In genomic region chr20:38889792-38890496, GRCh38 we compare ENCODE assay signal across 14 cellular contexts. TPM values are rescaled to one million over a fixed set of nuclear protein-coding genes. Genes with fewer than 3 reads are reported as not detected.
A peak's percentile ranks its signal among the peaks of the same experiment; 100 is the strongest.
DNase-seq lines count a peak whose midpoint lies in the region; ATAC-seq and TF ChIP-seq lines count a peak whose summit lies in the region.
"Had no signal": no experiment of that assay in that cellular context is flagged by ENCODE, and none has a peak within 500 bp of the region (broad histone marks: within the 10 kb centered on the region; RNA-seq: fewer than 3 reads in every experiment).

No MANE protein-coding gene starts in this region.

- H3K9me3 Mint-ChIP-seq in activated CD8-positive, alpha-beta memory T cell treated with anti-CD3 and anti-CD28 coated beads, Interleukin-2, amount 10 ng/mL, durations not matched to agents 7 days and 5 days (ENCODE audit: low read depth) = no peaks in the 10 kb centered on the region
- no peaks in the 10 kb centered on the region for H3K9me3 Mint-ChIP-seq in T-cell
- peaks cover 6% of the 10 kb centered on the region for H3K9me3 Mint-ChIP-seq in glutamatergic neuron (ENCODE audit: unreplicated experiment)
- peaks cover 7% of the 10 kb centered on the region for H3K9me3 Mint-ChIP-seq in stimulated activated memory B cell treated with anti-CD40 and anti-IgM and Interleukin-4, amounts not matched to agents 10 μg/mL and 1 μg/mL and 100 μg/mL, for 72 hours

- no peak for ATAC-seq in activated CD8-positive, alpha-beta memory T cell treated with anti-CD3 and anti-CD28 coated beads, Interleukin-2, amount 10 ng/mL, durations not matched to agents 7 days and 5 days
- ATAC-seq in T-cell (replicated peaks in 1 of 4) (no peak), GM21529 (IDR thresholded peaks at IDR 0.05; ENCODE audit: unreplicated experiment) (no peak), HG03469 (IDR thresholded peaks at IDR 0.05; ENCODE audit: unreplicated experiment) (no peak)
- no peak for ATAC-seq in stimulated activated memory B cell treated with anti-CD40 and anti-IgM and Interleukin-4, amounts not matched to agents 10 μg/mL and 1 μg/mL and 100 μg/mL, for 72 hours

- no peaks in the 10 kb centered on the region for H3K27me3 Mint-ChIP-seq in activated CD8-positive, alpha-beta memory T cell treated with anti-CD3 and anti-CD28 coated beads, Interleukin-2, amount 10 ng/mL, durations not matched to agents 7 days and 5 days
- H3K27me3 Mint-ChIP-seq in T-cell = no peaks in the 10 kb centered on the region
- H3K27me3 Mint-ChIP-seq in glutamatergic neuron (ENCODE audit: unreplicated experiment) = peaks cover 5% of the 10 kb centered on the region
- no peaks in the 10 kb centered on the region for H3K27me3 Mint-ChIP-seq in stimulated activated memory B cell treated with anti-CD40 and anti-IgM and Interleukin-4, amounts not matched to agents 10 μg/mL and 1 μg/mL and 100 μg/mL, for 72 hours

- TF ChIP-seq CTCF in glutamatergic neuron (IDR thresholded peaks at IDR 0.05; ENCODE audit: partially characterized antibody, unreplicated experiment) = no peak

- no peak for DNase-seq in activated CD8-positive, alpha-beta memory T cell treated with anti-CD3 and anti-CD28 coated beads, Interleukin-2, amount 10 ng/mL, durations not matched to agents 7 days and 5 days
- no peak for DNase-seq in activated CD8-positive, alpha-beta memory T cell treated with anti-CD3 and anti-CD28 coated beads for 24 hours
- no peak for DNase-seq in T-cell
- DNase-seq in glutamatergic neuron = no peak
- no peak for DNase-seq in DMS153 (lab: John Stamatoyannopoulos, UW)
- DNase-seq: activated CD4-positive, alpha-beta T cell treated with anti-CD3 and anti-CD28 coated beads for 4 hours; dermis blood vessel endothelial cell; DMS79; kidney; NCI-H748 treated with DMSO at 0.1 percent for 48 hours; stimulated activated CD4-positive, alpha-beta T cell treated with anti-CD3 and anti-CD28 coated beads, Interleukin-12 subunit alpha, Interleukin-12 subunit beta, amount 100 ng/mL, for 4 hours had no signal

- H3K4me1 Mint-ChIP-seq in activated CD8-positive, alpha-beta memory T cell treated with anti-CD3 and anti-CD28 coated beads, Interleukin-2, amount 10 ng/mL, durations not matched to agents 7 days and 5 days = peaks cover 67% of the 10 kb centered on the region
- peaks cover 35 to 48% (median 47%) of the 10 kb centered on the region in 3 donors for H3K4me1 Mint-ChIP-seq in T-cell
- H3K4me1 Mint-ChIP-seq in glutamatergic neuron (ENCODE audit: low read depth, unreplicated experiment) = peaks cover 15% of the 10 kb centered on the region
- peaks cover 80% of the 10 kb centered on the region for H3K4me1 Mint-ChIP-seq in stimulated activated memory B cell treated with anti-CD40 and anti-IgM and Interleukin-4, amounts not matched to agents 10 μg/mL and 1 μg/mL and 100 μg/mL, for 72 hours

- POLR2A ChIA-PET in T-cell (lab: Charles Lee) = no interaction called here

- H3K36me3 Mint-ChIP-seq in activated CD8-positive, alpha-beta memory T cell treated with anti-CD3 and anti-CD28 coated beads, Interleukin-2, amount 10 ng/mL, durations not matched to agents 7 days and 5 days = peaks cover 14% of the 10 kb centered on the region
- H3K36me3 Mint-ChIP-seq in T-cell (peaks cover 10% of the 10 kb centered on the region), glutamatergic neuron (ENCODE audit: unreplicated experiment) (no peaks in the 10 kb centered on the region)
- H3K36me3 Mint-ChIP-seq in stimulated activated memory B cell treated with anti-CD40 and anti-IgM and Interleukin-4, amounts not matched to agents 10 μg/mL and 1 μg/mL and 100 μg/mL, for 72 hours = peaks cover 49% of the 10 kb centered on the region

- no peak overlapping the region for H3K4me3 Mint-ChIP-seq in activated CD8-positive, alpha-beta memory T cell treated with anti-CD3 and anti-CD28 coated beads, Interleukin-2, amount 10 ng/mL, durations not matched to agents 7 days and 5 days
- H3K4me3 Mint-ChIP-seq in T-cell (no peak overlapping the region), glutamatergic neuron (ENCODE audit: unreplicated experiment) (no peak overlapping the region)
- H3K4me3 Mint-ChIP-seq in stimulated activated memory B cell treated with anti-CD40 and anti-IgM and Interleukin-4, amounts not matched to agents 10 μg/mL and 1 μg/mL and 100 μg/mL, for 72 hours = no peak overlapping the region

- H3K27ac Mint-ChIP-seq in activated CD8-positive, alpha-beta memory T cell treated with anti-CD3 and anti-CD28 coated beads, Interleukin-2, amount 10 ng/mL, durations not matched to agents 7 days and 5 days = peak overlapping the region; percentile 67
- H3K27ac Mint-ChIP-seq in T-cell = peak overlapping the region; percentile 77 to 86
- peak overlapping the region; percentile 8 for H3K27ac Mint-ChIP-seq in glutamatergic neuron (ENCODE audit: unreplicated experiment)
- peak overlapping the region; percentile 98 for H3K27ac Mint-ChIP-seq in stimulated activated memory B cell treated with anti-CD40 and anti-IgM and Interleukin-4, amounts not matched to agents 10 μg/mL and 1 μg/mL and 100 μg/mL, for 72 hours

- CTCF ChIA-PET in activated CD8-positive, alpha-beta memory T cell treated with anti-CD3 and anti-CD28 coated beads, Interleukin-2, amount 10 ng/mL, durations not matched to agents 7 days and 5 days (lab: Charles Lee) = interaction anchor here (1.0 to 4.2 kb wide), 3 partner anchors 11 to 84 kb away, joined by 4 to 25 read pairs (median 4); partner anchors contain the start of gene PPP1R16B
- CTCF ChIA-PET in T-cell (lab: Charles Lee) = interaction anchor here in 1 of 2 donors (0.7 kb wide), 1 partner anchor 216 kb away, joined by 3 read pairs; no protein-coding TSS in a partner anchor

RNA-seq across cellular contexts. Expression of gene FAM83D, which starts 36.3 kb away (rescaled TPM):
- total RNA-seq in activated CD8-positive, alpha-beta memory T cell treated with anti-CD3 and anti-CD28 coated beads, Interleukin-2, amount 10 ng/mL, durations not matched to agents 7 days and 5 days = 10 to 100 TPM; 23.1 to 28.4 TPM
- total RNA-seq in T-cell (1 to 10 TPM; 1.3 to 4.0 (median 2.4) TPM), glutamatergic neuron (ENCODE audit: unreplicated experiment) (4.9 TPM)

Comparison
In these comparisons a context has a peak if more than half of its experiments do, and no peak if none do; other contexts are left out.
1. H3K27ac Mint-ChIP-seq: peak in every context shown above with its lines; median percentile 98 in stimulated activated memory B cell treated with anti-CD40 and anti-IgM and Interleukin-4, amounts not matched to agents 10 μg/mL and 1 μg/mL and 100 μg/mL, for 72 hours; 82 in T-cell; 67 in activated CD8-positive, alpha-beta memory T cell treated with anti-CD3 and anti-CD28 coated beads, Interleukin-2, amount 10 ng/mL, durations not matched to agents 7 days and 5 days; 8 in glutamatergic neuron.